In the genomic region with DNA sequence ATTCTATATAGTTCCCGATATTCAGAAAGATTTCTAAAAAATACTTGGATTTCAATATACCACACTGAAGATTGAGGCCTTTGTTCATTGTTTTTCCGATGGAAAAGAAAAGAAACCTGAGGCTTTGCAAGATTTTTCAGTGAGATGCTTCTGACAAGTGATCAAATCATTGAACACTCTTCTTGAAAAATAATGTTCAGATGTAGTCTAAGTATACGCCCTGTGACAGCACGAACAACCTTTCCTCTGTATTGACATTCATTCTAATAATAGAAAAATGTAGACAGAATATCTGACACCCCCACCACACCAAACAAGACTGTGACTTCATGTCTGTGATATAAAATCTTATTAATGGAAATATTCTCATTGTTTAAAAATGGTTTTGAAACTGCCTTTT, we compare ENCODE assay signal across 32 cellular contexts.
DNase-seq lines count a peak whose midpoint lies in the region; ATAC-seq, FAIRE-seq and TF ChIP-seq lines count a peak whose summit lies in the region.
"Had no signal": no experiment of that assay in that cellular context is flagged by ENCODE, and none has a peak within 500 bp of the region (broad histone marks: within the 10 kb centered on the region; RNA-seq: fewer than 3 reads in every experiment).

No MANE protein-coding gene starts in this region.

- H3F3A ChIP-seq in neural cell (ENCODE audit: insufficient read depth, low read length, poor library complexity, severe bottlenecking), result no peaks in the 10 kb centered on the region

- H3K9me2 ChIP-seq in neural cell (ENCODE audit: insufficient read depth, low read length), result no peaks in the 10 kb centered on the region

- H3K9me3 ChIP-seq in astrocyte (ENCODE audit: insufficient read depth, low read depth, low read length) (no peaks in the 10 kb centered on the region), neural cell (ENCODE audit: low read length) (no peaks in the 10 kb centered on the region)
- H3K9me3 ChIP-seq: A549; BE2C; BLaER1; BLaER1 treated with 17β-estradiol and CSF1 and Interleukin-3, amounts not matched to agents 10 nM and 100 nM; Caco-2 had no signal

- no peaks in the 10 kb centered on the region for H3K27me3 Mint-ChIP-seq in astrocyte (ENCODE audit: low read depth, unreplicated experiment)
- H3K27me3 Mint-ChIP-seq: B cell; CD4-positive, alpha-beta memory T cell; CD4-positive, alpha-beta T cell; CD4-positive, CD25-positive, alpha-beta regulatory T cell; CD8-positive, alpha-beta memory T cell had no signal

- H4K20me1 ChIP-seq in astrocyte (ENCODE audit: insufficient read depth, low read length), result no peaks in the 10 kb centered on the region
- H4K20me1 ChIP-seq in neural cell (ENCODE audit: insufficient read depth), result no peaks in the 10 kb centered on the region
- H4K20me1 ChIP-seq: BLaER1; BLaER1 treated with 17β-estradiol and CSF1 and Interleukin-3, amounts not matched to agents 10 nM and 100 nM had no signal

- no peak overlapping the region for H3K27ac Mint-ChIP-seq in astrocyte (ENCODE audit: unreplicated experiment)
- H3K27ac Mint-ChIP-seq in activated naive CD4-positive, alpha-beta T cell treated with anti-CD3 and anti-CD28 coated beads, Interleukin-2, amount 50 U/mL, for 72 hours, result no peak overlapping the region
- H3K27ac Mint-ChIP-seq: B cell; CD14-positive monocyte; CD4-positive, alpha-beta memory T cell; CD4-positive, alpha-beta T cell; CD4-positive, CD25-positive, alpha-beta regulatory T cell; CD8-positive, alpha-beta memory T cell; CD8-positive, alpha-beta T cell had no signal

- TF ChIP-seq CTCF in astrocyte (IDR thresholded peaks at IDR 0.05; ENCODE audit: insufficient read depth, low read depth, low read length), result no peak
- no peak for TF ChIP-seq CTCF in neural cell (IDR thresholded peaks at IDR 0.05; ENCODE audit: poor library complexity, severe bottlenecking)

- H3K27ac ChIP-seq in astrocyte (ENCODE audit: low read depth, low read length) (no peak overlapping the region), neural cell (ENCODE audit: low read length) (peak overlapping the region; percentile 84)
- H3K27ac ChIP-seq: 22Rv1; A549; BLaER1; BLaER1 treated with 17β-estradiol and CSF1 and Interleukin-3, amounts not matched to agents 10 nM and 100 nM; C4-2B had no signal

- TF ChIP-seq EP300 in neural cell (conservative IDR thresholded peaks at IDR 0.05; ENCODE audit: poor library complexity, severe bottlenecking), result peak; percentile 94

- H3K4me1 Mint-ChIP-seq in astrocyte (ENCODE audit: low read depth, unreplicated experiment), result no peaks in the 10 kb centered on the region
- H3K4me1 Mint-ChIP-seq: B cell; CD14-positive monocyte; CD4-positive, alpha-beta memory T cell; CD4-positive, CD25-positive, alpha-beta regulatory T cell; CD8-positive, alpha-beta memory T cell had no signal

- H3K4me3 Mint-ChIP-seq in astrocyte (ENCODE audit: unreplicated experiment), result no peak overlapping the region
- H3K4me3 Mint-ChIP-seq: B cell; CD14-positive monocyte; CD4-positive, alpha-beta memory T cell; CD4-positive, alpha-beta T cell; CD4-positive, CD25-positive, alpha-beta regulatory T cell; CD8-positive, alpha-beta memory T cell; CD8-positive, alpha-beta T cell had no signal

- FAIRE-seq in astrocyte (lab: Jason Lieb, UNC), result peak; percentile 5
- FAIRE-seq: A204.1, A549 had no signal

- no peak overlapping the region for H3K4me3 ChIP-seq in astrocyte (ENCODE audit: insufficient read depth, low read depth, low read length)
- H3K4me3 ChIP-seq in neural cell (ENCODE audit: low read length), result no peak overlapping the region
- H3K4me3 ChIP-seq: A549; BLaER1; BLaER1 treated with 17β-estradiol and CSF1 and Interleukin-3, amounts not matched to agents 10 nM and 100 nM had no signal

- DNase-seq in astrocyte (ENCODE audit: low read depth), result no peak
- DNase-seq in activated naive CD4-positive, alpha-beta T cell treated with anti-CD3 and anti-CD28 coated beads, Interleukin-2, amount 50 U/mL, for 72 hours (ENCODE audit: low spot score in 2 of 2), result no peak
- DNase-seq: 8988T; ACHN; AML-193; BE2C; C1 segment of cervical spinal cord; Caco-2; Calu3; CD4-positive, alpha-beta memory T cell; CD4-positive, alpha-beta T cell; CD4-positive, CD25-positive, alpha-beta regulatory T cell; CD8-positive, alpha-beta memory T cell; CD8-positive, alpha-beta T cell; COR-L47; DMS 273 treated with DMSO at 0.1 percent for 48 hours; DMS153; DMS53; DMS79; DMS79 treated with DMSO at 0.1 percent for 48 hours; DND-41; EL had no signal

- H3K36me3 ChIP-seq in astrocyte (ENCODE audit: insufficient read depth, low read length) (no peaks in the 10 kb centered on the region), neural cell (ENCODE audit: insufficient read depth, low read length) (no peaks in the 10 kb centered on the region)
- H3K36me3 ChIP-seq: BE2C; BLaER1; BLaER1 treated with 17β-estradiol and CSF1 and Interleukin-3, amounts not matched to agents 10 nM and 100 nM had no signal

- H3K4me1 ChIP-seq in astrocyte (ENCODE audit: insufficient read depth, low read length), result no peaks in the 10 kb centered on the region
- H3K4me1 ChIP-seq: A549; BLaER1; BLaER1 treated with 17β-estradiol and CSF1 and Interleukin-3, amounts not matched to agents 10 nM and 100 nM; Caco-2 had no signal

- H3K27me3 ChIP-seq in astrocyte (ENCODE audit: insufficient read depth, low read length), result no peaks in the 10 kb centered on the region
- no peaks in the 10 kb centered on the region for H3K27me3 ChIP-seq in neural cell (ENCODE audit: insufficient read depth, low read depth, low read length)
- H3K27me3 ChIP-seq: BE2C; BLaER1; BLaER1 treated with 17β-estradiol and CSF1 and Interleukin-3, amounts not matched to agents 10 nM and 100 nM had no signal

- no peaks in the 10 kb centered on the region for H3K9me3 Mint-ChIP-seq in astrocyte (ENCODE audit: unreplicated experiment)
- peaks cover 0 to 4% of the 10 kb centered on the region in 2 donors for H3K9me3 Mint-ChIP-seq in activated naive CD4-positive, alpha-beta T cell treated with anti-CD3 and anti-CD28 coated beads, Interleukin-2, amount 50 U/mL, for 72 hours
- H3K9me3 Mint-ChIP-seq: CD4-positive, alpha-beta T cell; CD8-positive, alpha-beta T cell had no signal

- H3K9ac ChIP-seq in astrocyte (ENCODE audit: low read length) (no peak overlapping the region), neural cell (ENCODE audit: low read length) (peak overlapping the region; percentile 9)
- H3K9ac ChIP-seq: BLaER1; BLaER1 treated with 17β-estradiol and CSF1 and Interleukin-3, amounts not matched to agents 10 nM and 100 nM had no signal

- no peak overlapping the region for H2AFZ ChIP-seq in astrocyte (ENCODE audit: low read depth, low read length)
- no peak overlapping the region for H2AFZ ChIP-seq in neural cell (ENCODE audit: low read depth, low read length)

- no peak overlapping the region for H3K4me2 ChIP-seq in astrocyte (ENCODE audit: low read length)
- H3K4me2 ChIP-seq in neural cell (ENCODE audit: low read length), result no peak overlapping the region
- H3K4me2 ChIP-seq: A549; BLaER1; BLaER1 treated with 17β-estradiol and CSF1 and Interleukin-3, amounts not matched to agents 10 nM and 100 nM had no signal

- no peaks in the 10 kb centered on the region for H3K79me2 ChIP-seq in astrocyte (ENCODE audit: insufficient read depth, low read length)
- no peaks in the 10 kb centered on the region for H3K79me2 ChIP-seq in neural cell (replicated peaks; ENCODE audit: insufficient read depth, low read length)

- no peak for ATAC-seq in GM21423 (IDR thresholded peaks at IDR 0.05; ENCODE audit: unreplicated experiment)
- ATAC-seq in activated naive CD4-positive, alpha-beta T cell treated with anti-CD3 and anti-CD28 coated beads, Interleukin-2, amount 50 U/mL, for 72 hours, result no peak
- ATAC-seq: A549; CD8-positive, alpha-beta T cell had no signal

- no peaks in the 10 kb centered on the region for H3K36me3 Mint-ChIP-seq in astrocyte (ENCODE audit: low read depth, unreplicated experiment)
- no peaks in the 10 kb centered on the region for H3K36me3 Mint-ChIP-seq in activated naive CD4-positive, alpha-beta T cell treated with anti-CD3 and anti-CD28 coated beads, Interleukin-2, amount 50 U/mL, for 72 hours
- H3K36me3 Mint-ChIP-seq: CD14-positive monocyte; CD4-positive, alpha-beta memory T cell; CD4-positive, CD25-positive, alpha-beta regulatory T cell; CD8-positive, alpha-beta memory T cell; CD8-positive, alpha-beta T cell had no signal

- no peak for TF ChIP-seq RAD21 in neural cell (conservative IDR thresholded peaks at IDR 0.05)

TF ChIP-seq in neural cell, 6 proteins besides CTCF, POLR2A, EP300 and RAD21:
- TF ChIP-seq POLR2AphosphoS5 (IDR thresholded peaks at IDR 0.05) (peak; percentile 74), MXI1 (conservative IDR thresholded peaks at IDR 0.05; ENCODE audit: poor library complexity, severe bottlenecking) (no peak)
- TF ChIP-seq, protein P1, sequence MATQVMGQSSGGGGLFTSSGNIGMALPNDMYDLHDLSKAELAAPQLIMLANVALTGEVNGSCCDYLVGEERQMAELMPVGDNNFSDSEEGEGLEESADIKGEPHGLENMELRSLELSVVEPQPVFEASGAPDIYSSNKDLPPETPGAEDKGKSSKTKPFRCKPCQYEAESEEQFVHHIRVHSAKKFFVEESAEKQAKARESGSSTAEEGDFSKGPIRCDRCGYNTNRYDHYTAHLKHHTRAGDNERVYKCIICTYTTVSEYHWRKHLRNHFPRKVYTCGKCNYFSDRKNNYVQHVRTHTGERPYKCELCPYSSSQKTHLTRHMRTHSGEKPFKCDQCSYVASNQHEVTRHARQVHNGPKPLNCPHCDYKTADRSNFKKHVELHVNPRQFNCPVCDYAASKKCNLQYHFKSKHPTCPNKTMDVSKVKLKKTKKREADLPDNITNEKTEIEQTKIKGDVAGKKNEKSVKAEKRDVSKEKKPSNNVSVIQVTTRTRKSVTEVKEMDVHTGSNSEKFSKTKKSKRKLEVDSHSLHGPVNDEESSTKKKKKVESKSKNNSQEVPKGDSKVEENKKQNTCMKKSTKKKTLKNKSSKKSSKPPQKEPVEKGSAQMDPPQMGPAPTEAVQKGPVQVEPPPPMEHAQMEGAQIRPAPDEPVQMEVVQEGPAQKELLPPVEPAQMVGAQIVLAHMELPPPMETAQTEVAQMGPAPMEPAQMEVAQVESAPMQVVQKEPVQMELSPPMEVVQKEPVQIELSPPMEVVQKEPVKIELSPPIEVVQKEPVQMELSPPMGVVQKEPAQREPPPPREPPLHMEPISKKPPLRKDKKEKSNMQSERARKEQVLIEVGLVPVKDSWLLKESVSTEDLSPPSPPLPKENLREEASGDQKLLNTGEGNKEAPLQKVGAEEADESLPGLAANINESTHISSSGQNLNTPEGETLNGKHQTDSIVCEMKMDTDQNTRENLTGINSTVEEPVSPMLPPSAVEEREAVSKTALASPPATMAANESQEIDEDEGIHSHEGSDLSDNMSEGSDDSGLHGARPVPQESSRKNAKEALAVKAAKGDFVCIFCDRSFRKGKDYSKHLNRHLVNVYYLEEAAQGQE (IDR thresholded peaks at IDR 0.05; ENCODE audit: borderline replicate concordance), result peak; percentile 51
TF ChIP-seq in neural cell: peak in this region for 2.
